ENCODE assay signal across 11 cellular contexts in genomic region chr10:124653811-124654651, GRCh38.
DNase-seq lines count a peak whose midpoint lies in the region; ATAC-seq, FAIRE-seq and TF ChIP-seq lines count a peak whose summit lies in the region.
"Had no signal": no experiment of that assay in that cellular context is flagged by ENCODE, and none has a peak within 500 bp of the region (broad histone marks: within the 10 kb centered on the region; RNA-seq: fewer than 3 reads in every experiment).

No MANE protein-coding gene starts in this region.

- H2AFZ ChIP-seq in HepG2 (ENCODE audit: low read length): no peak overlapping the region

- TF ChIP-seq POLR2A in HepG2 (IDR thresholded peaks at IDR 0.05; ENCODE audit: insufficient read depth in 1 of 2, low read depth in 2 of 2, low read length in 2 of 2) (no peak), uterus (IDR thresholded peaks at IDR 0.05) (no peak)

- no peaks in the 10 kb centered on the region for H3K9me3 ChIP-seq in liver (ENCODE audit: control insufficient read depth in 4 of 4, low read length in 3 of 4)
- H3K9me3 ChIP-seq in HepG2 (ENCODE audit: low read length): no peaks in the 10 kb centered on the region
- no peaks in the 10 kb centered on the region for H3K9me3 ChIP-seq in effector memory CD4-positive, alpha-beta T cell (ENCODE audit: control insufficient read depth, low read length)
- no peaks in the 10 kb centered on the region for H3K9me3 ChIP-seq in uterus
- H3K9me3 ChIP-seq: SJSA1 had no signal

- BruUV-seq in HepG2 (replicated peaks; lab: Mats Ljungman, UMichigan): no TSS peak

- FAIRE-seq in HepG2 (lab: Jason Lieb, UNC): no peak

- peak overlapping the region in 5 of 6 donors; percentile 92 to 97 (median 95) for H3K27ac Mint-ChIP-seq in naive B cell
- H3K27ac Mint-ChIP-seq: activated CD8-positive, alpha-beta T cell treated with anti-CD3 and anti-CD28 coated beads for 36 hours had no signal

- H3K4me3 ChIP-seq in liver (ENCODE audit: low read depth in 1 of 3, low read length in 3 of 3): no peak overlapping the region
- H3K4me3 ChIP-seq in HepG2 (replicated peaks in 1 of 3; ENCODE audit: insufficient read depth in 1 of 3, low read depth in 2 of 3, low read length in 3 of 3): no peak overlapping the region
- peak overlapping the region; percentile 15 for H3K4me3 ChIP-seq in effector memory CD4-positive, alpha-beta T cell (ENCODE audit: insufficient read depth, low read depth, low read length, poor library complexity, severe bottlenecking)
- no peak overlapping the region for H3K4me3 ChIP-seq in uterus
- H3K4me3 ChIP-seq: SJSA1 had no signal

- TF ChIP-seq EP300 in HepG2 (IDR thresholded peaks at IDR 0.05; ENCODE audit: low read depth in 2 of 2, low read length in 2 of 2) (no peak), HepG2 (CRISPR knock-in tag; IDR thresholded peaks at IDR 0.05; ENCODE audit: borderline replicate concordance) (no peak)

- CTCF ChIA-PET in HepG2 (lab: Yijun Ruan, JAX; ENCODE audit: low intra/inter-chr PET ratio, low total read pairs): no interaction called here

- peak overlapping the region in 2 of 8 donors; percentile 20 to 39 for H3K4me3 Mint-ChIP-seq in naive B cell
- H3K4me3 Mint-ChIP-seq: activated CD8-positive, alpha-beta T cell treated with anti-CD3 and anti-CD28 coated beads for 36 hours had no signal

- H3K36me3 ChIP-seq in liver (ENCODE audit: control insufficient read depth in 4 of 4, insufficient read depth in 3 of 4, low read depth in 1 of 4, low read length in 3 of 4) (no peaks in the 10 kb centered on the region), HepG2 (replicated peaks in 1 of 2; ENCODE audit: control insufficient read depth in 1 of 2, insufficient read depth in 2 of 2, low read length in 2 of 2) (peaks cover 0 to 5% of the 10 kb centered on the region in 2 experiments; a peak in 2 of 5 replicates), uterus (no peaks in the 10 kb centered on the region)
- H3K36me3 ChIP-seq in effector memory CD4-positive, alpha-beta T cell (ENCODE audit: control insufficient read depth, insufficient read depth, low read length): no peaks in the 10 kb centered on the region
- H3K36me3 ChIP-seq: SJSA1 had no signal

- intact Hi-C loops in HepG2 (cut with micrococcal nuclease; ENCODE audit: unreplicated experiment) (no loop called here), uterus (cut with DNase I; ENCODE audit: low total_unique reads) (no loop called here)

- no peaks in the 10 kb centered on the region for H4K20me1 ChIP-seq in HepG2 (ENCODE audit: insufficient read depth, low read length)

- H3K27me3 Mint-ChIP-seq in naive B cell: no peaks in the 10 kb centered on the region
- H3K27me3 Mint-ChIP-seq: activated CD8-positive, alpha-beta T cell treated with anti-CD3 and anti-CD28 coated beads for 36 hours had no signal

- H3K4me2 ChIP-seq in HepG2 (ENCODE audit: low read depth, low read length): no peak overlapping the region

- POLR2A ChIA-PET in HepG2 (lab: Yijun Ruan, JAX): no interaction called here

- peaks cover 0 to 9% of the 10 kb centered on the region in 2 donors for H3K36me3 Mint-ChIP-seq in naive B cell

- peaks cover 0 to 2% (median 0%) of the 10 kb centered on the region in 7 donors for H3K9me3 Mint-ChIP-seq in naive B cell
- H3K9me3 Mint-ChIP-seq: activated CD8-positive, alpha-beta T cell treated with anti-CD3 and anti-CD28 coated beads for 36 hours had no signal

- H3K4me1 ChIP-seq in liver (ENCODE audit: control insufficient read depth in 4 of 4, insufficient read depth in 4 of 4, low read length in 3 of 4) (peaks cover 0 to 13% (median 5%) of the 10 kb centered on the region in 4 donors), HepG2 (ENCODE audit: insufficient read depth, low read length) (peaks cover 29% of the 10 kb centered on the region), uterus (peaks cover 2 to 10% of the 10 kb centered on the region in 2 donors)
- H3K4me1 ChIP-seq in effector memory CD4-positive, alpha-beta T cell (ENCODE audit: control insufficient read depth, insufficient read depth, low read length, poor library complexity, severe bottlenecking): peaks cover 91% of the 10 kb centered on the region

- TF ChIP-seq RAD21 in liver (IDR thresholded peaks at IDR 0.05) (no peak), HepG2 (CRISPR knock-in tag; IDR thresholded peaks at IDR 0.05) (no peak)

- TF ChIP-seq CTCF in liver (IDR thresholded peaks at IDR 0.05; ENCODE audit: low read depth, low read length, missing input control) (no peak), HepG2 (CRISPR knock-in tag; IDR thresholded peaks at IDR 0.05) (no peak), uterus (IDR thresholded peaks at IDR 0.05) (no peak)

- peaks cover 76 to 95% (median 86%) of the 10 kb centered on the region in 3 donors for H3K4me1 Mint-ChIP-seq in naive B cell

- H3K27ac ChIP-seq in liver (ENCODE audit: low read depth in 1 of 2, low read length in 2 of 2) (no peak overlapping the region), HepG2 (ENCODE audit: extremely low read length, insufficient read depth, low read length) (no peak overlapping the region), uterus (peak overlapping the region; percentile 61 to 66)
- H3K27ac ChIP-seq in effector memory CD4-positive, alpha-beta T cell (ENCODE audit: insufficient read depth, low read length, poor library complexity, severe bottlenecking): peak overlapping the region; percentile 72
- H3K27ac ChIP-seq: SJSA1 had no signal

- 85% methylated on average over 17 of the region's 17 CpGs for WGBS in liver
- 94% methylated on average over 15 of the region's 17 CpGs for WGBS in HepG2 (ENCODE audit: low lambda C conversion rate)

- in situ Hi-C loops in HepG2 (cut with HindIII; ENCODE audit: extremely low pct_ligation_motif_present, low pct_unique_long_range_greater_than_20kb): no loop called here

- DNase-seq in HepG2 (ENCODE audit: low spot score): no peak
- DNase-seq in effector memory CD4-positive, alpha-beta T cell: no peak
- DNase-seq in naive B cell: no peak
- peak in 1 of 2 donors; percentile 66 for DNase-seq in uterus
- DNase-seq in mesenteric fat pad (ENCODE audit: low spot score): no peak
- DNase-seq: activated CD8-positive, alpha-beta T cell treated with anti-CD3 and anti-CD28 coated beads for 36 hours; KBM-7 had no signal

- H3K27me3 ChIP-seq in liver (ENCODE audit: control insufficient read depth in 4 of 4, insufficient read depth in 4 of 4, low read length in 3 of 4): no peaks in the 10 kb centered on the region
- H3K27me3 ChIP-seq in HepG2 (ENCODE audit: control insufficient read depth in 1 of 2, insufficient read depth in 2 of 2, low read length in 2 of 2): no peaks in the 10 kb centered on the region
- H3K27me3 ChIP-seq in effector memory CD4-positive, alpha-beta T cell (replicated peaks; ENCODE audit: control insufficient read depth, insufficient read depth, low read length, poor library complexity, severe bottlenecking): no peaks in the 10 kb centered on the region
- no peaks in the 10 kb centered on the region for H3K27me3 ChIP-seq in uterus
- H3K27me3 ChIP-seq: SJSA1 had no signal

- H3K79me2 ChIP-seq in HepG2 (ENCODE audit: insufficient read depth, low read length): no peaks in the 10 kb centered on the region

- ATAC-seq in HepG2 (no peak), naive B cell (ENCODE audit: low read depth in 2 of 2) (no peak), HG02840 (IDR thresholded peaks at IDR 0.05; ENCODE audit: low FRiP score, unreplicated experiment) (no peak), HG03196 (IDR thresholded peaks at IDR 0.05; ENCODE audit: unreplicated experiment) (no peak)
- ATAC-seq: activated CD8-positive, alpha-beta T cell treated with anti-CD3 and anti-CD28 coated beads for 36 hours had no signal

- no peak overlapping the region for H3K9ac ChIP-seq in liver (ENCODE audit: low read depth in 1 of 2, low read length in 2 of 2)
- H3K9ac ChIP-seq in HepG2 (ENCODE audit: insufficient read depth, low read depth, low read length): no peak overlapping the region

TF ChIP-seq in liver, 16 proteins besides CTCF, POLR2A, EP300 and RAD21:
- TF ChIP-seq FOXA2 (IDR thresholded peaks at IDR 0.05) (no peak), NR2F2 (IDR thresholded peaks at IDR 0.05) (peak; percentile 53)

TF ChIP-seq in HepG2, 621 proteins besides CTCF, POLR2A, EP300 and RAD21 (continues in another document):
- no peak for TF ChIP-seq ZNF256 (CRISPR knock-in tag; conservative IDR thresholded peaks at IDR 0.05)
- no peak for TF ChIP-seq ZNF790 (CRISPR knock-in tag; IDR thresholded peaks at IDR 0.05; ENCODE audit: borderline replicate concordance)
- TF ChIP-seq ZNF260 (CRISPR knock-in tag; IDR thresholded peaks at IDR 0.05; ENCODE audit: borderline replicate concordance, low read depth): no peak
- no peak for TF ChIP-seq KLF13 (CRISPR knock-in tag; IDR thresholded peaks at IDR 0.05)
- TF ChIP-seq, protein P1, sequence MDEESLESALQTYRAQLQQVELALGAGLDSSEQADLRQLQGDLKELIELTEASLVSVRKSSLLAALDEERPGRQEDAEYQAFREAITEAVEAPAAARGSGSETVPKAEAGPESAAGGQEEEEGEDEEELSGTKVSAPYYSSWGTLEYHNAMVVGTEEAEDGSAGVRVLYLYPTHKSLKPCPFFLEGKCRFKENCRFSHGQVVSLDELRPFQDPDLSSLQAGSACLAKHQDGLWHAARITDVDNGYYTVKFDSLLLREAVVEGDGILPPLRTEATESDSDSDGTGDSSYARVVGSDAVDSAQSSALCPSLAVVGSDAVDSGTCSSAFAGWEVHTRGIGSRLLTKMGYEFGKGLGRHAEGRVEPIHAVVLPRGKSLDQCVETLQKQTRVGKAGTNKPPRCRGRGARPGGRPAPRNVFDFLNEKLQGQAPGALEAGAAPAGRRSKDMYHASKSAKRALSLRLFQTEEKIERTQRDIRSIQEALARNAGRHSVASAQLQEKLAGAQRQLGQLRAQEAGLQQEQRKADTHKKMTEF (CRISPR knock-in tag; IDR thresholded peaks at IDR 0.05): no peak
- TF ChIP-seq, protein P2, sequence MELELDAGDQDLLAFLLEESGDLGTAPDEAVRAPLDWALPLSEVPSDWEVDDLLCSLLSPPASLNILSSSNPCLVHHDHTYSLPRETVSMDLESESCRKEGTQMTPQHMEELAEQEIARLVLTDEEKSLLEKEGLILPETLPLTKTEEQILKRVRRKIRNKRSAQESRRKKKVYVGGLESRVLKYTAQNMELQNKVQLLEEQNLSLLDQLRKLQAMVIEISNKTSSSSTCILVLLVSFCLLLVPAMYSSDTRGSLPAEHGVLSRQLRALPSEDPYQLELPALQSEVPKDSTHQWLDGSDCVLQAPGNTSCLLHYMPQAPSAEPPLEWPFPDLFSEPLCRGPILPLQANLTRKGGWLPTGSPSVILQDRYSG (CRISPR knock-in tag; IDR thresholded peaks at IDR 0.05): no peak
- no peak for TF ChIP-seq RFX3 (CRISPR knock-in tag; IDR thresholded peaks at IDR 0.05)
- no peak for TF ChIP-seq ZNF382 (CRISPR knock-in tag; IDR thresholded peaks at IDR 0.05; ENCODE audit: borderline replicate concordance)
- no peak for TF ChIP-seq NR1H2 (CRISPR knock-in tag; IDR thresholded peaks at IDR 0.05; ENCODE audit: borderline replicate concordance, low read depth)
- no peak for TF ChIP-seq IKZF1 (IDR thresholded peaks at IDR 0.05)

Comparison
In these comparisons a context has a peak if more than half of its experiments do, and no peak if none do; other contexts are left out.
1. H3K27ac ChIP-seq: peak in effector memory CD4-positive, alpha-beta T cell (single experiment) and uterus (2 of 2); none in liver (0 of 2) and HepG2 (single experiment).